ENCODE assay signal across 11 cellular contexts in genomic region chr12:20220339-20220738, GRCh38.
A peak's percentile ranks its signal among the peaks of the same experiment; 100 is the strongest.
DNase-seq lines count a peak whose midpoint lies in the region; ATAC-seq and TF ChIP-seq lines count a peak whose summit lies in the region.
"Had no signal": no experiment of that assay in that cellular context is flagged by ENCODE, and none has a peak within 500 bp of the region (broad histone marks: within the 10 kb centered on the region; RNA-seq: fewer than 3 reads in every experiment).

No MANE protein-coding gene starts in this region.

- no peak overlapping the region for H3K9ac ChIP-seq in H9 (ENCODE audit: extremely low read depth, insufficient read length, low read length)

- no peak overlapping the region for H2AFZ ChIP-seq in H9 (ENCODE audit: low read length)

- ATAC-seq in RWPE2 (ENCODE audit: low read depth) = peak; percentile 70
- ATAC-seq in GM18502 (IDR thresholded peaks at IDR 0.05; ENCODE audit: poor library complexity, unreplicated experiment) = no peak
- ATAC-seq: activated naive CD4-positive, alpha-beta T cell treated with anti-CD3 and anti-CD28 coated beads, Interleukin-2, amount 50 U/mL, for 72 hours had no signal

- intact Hi-C loops in left ventricle myocardium inferior (cut with micrococcal nuclease) = loop anchor here (10.0 kb wide), 1 partner anchor 466 kb away; no protein-coding TSS in a partner anchor

- H3K23ac ChIP-seq in H9 (ENCODE audit: insufficient read length, low read depth, low read length) = no peak overlapping the region

- no peak overlapping the region for H2BK15ac ChIP-seq in H9 (ENCODE audit: low read depth, low read length)

- H3K23me2 ChIP-seq in H9 (ENCODE audit: insufficient read length, low read depth, low read length, poor library complexity, severe bottlenecking) = no peaks in the 10 kb centered on the region

- no CpG with 5 or more reads among the region's 1 CpG for WGBS in H9 (ENCODE audit: extremely low coverage, insufficient read length, low lambda C conversion rate)

- no peaks in the 10 kb centered on the region for H4K20me1 ChIP-seq in H9 (ENCODE audit: control insufficient read depth, insufficient read depth, insufficient read length)

- no peaks in the 10 kb centered on the region for H3K79me1 ChIP-seq in H9 (ENCODE audit: insufficient read depth, low read depth, low read length, poor library complexity, severe bottlenecking)

- H3K4ac ChIP-seq in H9 (ENCODE audit: low read depth, low read length) = no peak overlapping the region

- peak; percentile 67; the same call in 2 of the 3 replicates for TF ChIP-seq CTCF in H9 (conservative IDR thresholded peaks at IDR 0.05)
- peak; percentile 40 for TF ChIP-seq CTCF in RWPE2 (IDR thresholded peaks at IDR 0.05; ENCODE audit: poor library complexity, severe bottlenecking)
- TF ChIP-seq CTCF in left ventricle myocardium inferior (IDR thresholded peaks at IDR 0.05; ENCODE audit: borderline replicate concordance) = peak; percentile 43

- no peak overlapping the region for H2AK5ac ChIP-seq in H9 (ENCODE audit: insufficient read length, low read length)

- no peak overlapping the region for H3K56ac ChIP-seq in H9 (ENCODE audit: insufficient read length, low read depth, low read length)

- no peak overlapping the region; a peak in 1 of 7 replicates for H3K27ac Mint-ChIP-seq in H9
- H3K27ac Mint-ChIP-seq: activated naive CD4-positive, alpha-beta T cell treated with anti-CD3 and anti-CD28 coated beads, Interleukin-2, amount 50 U/mL, for 72 hours had no signal

- H3K18ac ChIP-seq in H9 (ENCODE audit: insufficient read length, low read depth, low read length) = no peak overlapping the region

- no peak overlapping the region for H4K91ac ChIP-seq in H9 (ENCODE audit: insufficient read length, low read depth, low read length)

- no peaks in the 10 kb centered on the region for H3K79me2 ChIP-seq in H9 (ENCODE audit: insufficient read depth, low read length)

- H3K4me1 Mint-ChIP-seq in H9 = no peaks in the 10 kb centered on the region

- H3K9me3 Mint-ChIP-seq in H9 = no peaks in the 10 kb centered on the region; a peak in 1 of 5 replicates

- no peak overlapping the region for H2BK20ac ChIP-seq in H9 (ENCODE audit: low read depth, low read length, poor library complexity, severe bottlenecking)

- H4K8ac ChIP-seq in H9 (replicated peaks; ENCODE audit: insufficient read length, low read depth, low read length) = no peak overlapping the region

- no peak overlapping the region for H3K14ac ChIP-seq in H9 (ENCODE audit: insufficient read depth, low read length)

- DNase-seq in ACHN = peak; percentile 64
- DNase-seq in H9 = peak; percentile 55
- no peak for DNase-seq in RWPE2 (ENCODE audit: low spot score)
- DNase-seq in left ventricle myocardium inferior = no peak
- DNase-seq in cerebellar cortex (ENCODE audit: low spot score) = no peak
- no peak for DNase-seq in NCI-H1694 (lab: John Stamatoyannopoulos, UW)
- DNase-seq in NCI-H345 (lab: John Stamatoyannopoulos, UW) = no peak
- DNase-seq: NCI-H187 treated with DMSO at 0.1 percent for 48 hours had no signal

- no peaks in the 10 kb centered on the region; the same call in 1 of the 2 replicates for H3K27me3 Mint-ChIP-seq in H9 (ENCODE audit: low read depth)

- no peaks in the 10 kb centered on the region for H3K4me1 ChIP-seq in H9 (ENCODE audit: insufficient read depth, low read length)
- no peaks in the 10 kb centered on the region for H3K4me1 ChIP-seq in RWPE2 (ENCODE audit: insufficient read depth, poor library complexity, severe bottlenecking)
- no peaks in the 10 kb centered on the region for H3K4me1 ChIP-seq in left ventricle myocardium inferior

- no peak overlapping the region for H3K4me3 Mint-ChIP-seq in H9

- no peak overlapping the region for H2BK120ac ChIP-seq in H9 (ENCODE audit: low read depth, low read length, poor library complexity, severe bottlenecking)

- no peak overlapping the region for H2BK5ac ChIP-seq in H9 (ENCODE audit: insufficient read length, low read length)

- H2BK12ac ChIP-seq in H9 (ENCODE audit: insufficient read length, low read depth, low read length) = no peak overlapping the region

- H3K27ac ChIP-seq in H9 (ENCODE audit: insufficient read length, low read depth, low read length) (no peak overlapping the region), RWPE2 (ENCODE audit: poor library complexity, severe bottlenecking) (no peak overlapping the region), left ventricle myocardium inferior (replicated peaks) (no peak overlapping the region)
- H3K27ac ChIP-seq: neutrophil had no signal

- H4K5ac ChIP-seq in H9 (ENCODE audit: insufficient read length, low read depth, low read length) = no peak overlapping the region

- H3K4me2 ChIP-seq in H9 (ENCODE audit: insufficient read depth, insufficient read length, low read length) = no peak overlapping the region

- no peak overlapping the region for H3T11ph ChIP-seq in H9 (ENCODE audit: low read length)

- H3K36me3 ChIP-seq in RWPE2 (ENCODE audit: low read depth) (no peaks in the 10 kb centered on the region), left ventricle myocardium inferior (no peaks in the 10 kb centered on the region)
- H3K36me3 ChIP-seq: neutrophil had no signal

- in situ Hi-C loops in ACHN (cut with HindIII; ENCODE audit: low pct_ligation_motif_present, low pct_unique_long_range_greater_than_20kb, low sequenced_read_pairs) = no loop called here

- H3K27me3 ChIP-seq in H9 (ENCODE audit: insufficient read depth, low read length) = no peaks in the 10 kb centered on the region
- H3K27me3 ChIP-seq in RWPE2 (ENCODE audit: insufficient read depth, poor library complexity, severe bottlenecking) = no peaks in the 10 kb centered on the region
- no peaks in the 10 kb centered on the region for H3K27me3 ChIP-seq in left ventricle myocardium inferior (ENCODE audit: low read depth)
- H3K27me3 ChIP-seq: neutrophil had no signal

- H3K4me3 ChIP-seq in RWPE2 (ENCODE audit: severe bottlenecking) (no peak overlapping the region), left ventricle myocardium inferior (no peak overlapping the region)

- H3K36me3 Mint-ChIP-seq in H9 (ENCODE audit: insufficient read depth in 1 of 3, low read depth in 3 of 3) = peaks cover 0 to 21% (median 2%) of the 10 kb centered on the region in 3 experiments; a peak in 1 of 7 replicates
- H3K36me3 Mint-ChIP-seq: activated naive CD4-positive, alpha-beta T cell treated with anti-CD3 and anti-CD28 coated beads, Interleukin-2, amount 50 U/mL, for 72 hours had no signal

- H3K9me3 ChIP-seq in H9 (ENCODE audit: control insufficient read depth, low read depth, low read length) = no peaks in the 10 kb centered on the region
- H3K9me3 ChIP-seq in RWPE2 (ENCODE audit: severe bottlenecking) = no peaks in the 10 kb centered on the region
- H3K9me3 ChIP-seq in left ventricle myocardium inferior (replicated peaks) = peaks cover 10% of the 10 kb centered on the region
- H3K9me3 ChIP-seq: neutrophil had no signal

Comparison
In these comparisons a context has a peak if more than half of its experiments do, and no peak if none do; other contexts are left out.
1. DNase-seq: peak in ACHN (single experiment) and H9 (single experiment); none in RWPE2 (single experiment), left ventricle myocardium inferior (single experiment), cerebellar cortex (single experiment), NCI-H1694 (single experiment) and NCI-H345 (single experiment).
2. Peak in every context shown above with its lines, with median percentiles within 50 percentile points of each other: CTCF ChIP-seq.